8 cellular contexts compared by ENCODE assay signal in the genomic region with DNA sequence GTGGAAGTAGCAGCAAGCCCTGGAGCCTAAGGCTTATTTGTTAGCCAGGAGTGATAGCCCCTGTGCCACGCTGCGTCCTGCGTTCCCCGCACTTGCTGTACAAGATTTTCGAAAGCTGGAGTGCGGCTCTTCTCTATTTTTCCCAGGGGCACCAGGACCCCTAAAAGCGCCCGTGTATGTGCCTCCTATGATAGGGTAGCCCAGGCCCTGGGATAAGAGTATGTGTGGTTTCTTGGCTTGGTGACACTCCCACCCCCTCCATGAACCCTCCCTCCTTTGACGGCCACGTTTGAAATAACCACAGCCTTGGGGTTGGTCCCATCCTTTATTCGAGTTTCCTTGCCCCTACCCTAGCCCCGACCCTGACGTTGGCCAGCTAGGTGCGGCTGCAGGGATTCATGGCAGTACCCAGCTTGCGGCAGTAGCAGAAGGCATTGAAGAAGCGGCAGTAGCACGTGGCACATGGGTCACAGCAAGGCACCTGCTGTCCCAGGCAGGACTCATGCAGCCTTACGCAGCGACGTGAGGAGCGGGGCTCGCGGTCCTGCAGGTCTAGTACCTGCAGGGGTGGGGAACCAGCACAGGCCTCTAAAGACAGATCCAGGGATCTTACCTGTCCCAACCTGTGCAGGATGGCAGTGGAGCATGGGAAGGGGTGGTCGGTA. TPM values are rescaled to one million over a fixed set of nuclear protein-coding genes. Genes with fewer than 3 reads are reported as not detected.
DNase-seq lines count a peak whose midpoint lies in the region; ATAC-seq and TF ChIP-seq lines count a peak whose summit lies in the region.

No MANE protein-coding gene starts in this region.

- POLR2A ChIA-PET in PC-9 (lab: Charles Lee; ENCODE audit: unreplicated experiment) = no interaction called here

- H2BK15ac ChIP-seq in neuronal stem cell (ENCODE audit: low read length) = no peak overlapping the region

- H3K79me2 ChIP-seq in PC-9 (ENCODE audit: low read depth) = peaks cover 37% of the 10 kb centered on the region

- peaks cover 0 to 43% (median 21%) of the 10 kb centered on the region in 11 experiments; a peak in 18 of 22 replicates for H3K36me3 ChIP-seq in BLaER1 treated with 17β-estradiol and CSF1 and Interleukin-3, amounts not matched to agents 10 nM and 100 nM
- H3K36me3 ChIP-seq in PC-9 (ENCODE audit: low read depth) (no peaks in the 10 kb centered on the region), endocrine pancreas (ENCODE audit: control insufficient read depth, insufficient read depth, low read length) (no peaks in the 10 kb centered on the region), neuronal stem cell (replicated peaks in 1 of 2; ENCODE audit: control insufficient read depth in 2 of 2, insufficient read depth in 2 of 2, low read length in 2 of 2) (peaks cover 0 to 16% of the 10 kb centered on the region in 2 donors)

- no peak overlapping the region for H4K8ac ChIP-seq in neuronal stem cell (ENCODE audit: low read depth, low read length)

- H2AK5ac ChIP-seq in neuronal stem cell (ENCODE audit: low read depth, low read length) = no peak overlapping the region

- peaks cover 16 to 34% (median 25%) of the 10 kb centered on the region in 11 experiments; a peak in 21 of 22 replicates for H4K20me1 ChIP-seq in BLaER1 treated with 17β-estradiol and CSF1 and Interleukin-3, amounts not matched to agents 10 nM and 100 nM
- peaks cover 5% of the 10 kb centered on the region for H4K20me1 ChIP-seq in PC-9 (ENCODE audit: insufficient read depth)

- H3K79me1 ChIP-seq in neuronal stem cell (ENCODE audit: low read depth, low read length) = no peaks in the 10 kb centered on the region

- H2AFZ ChIP-seq in PC-9 (no peak overlapping the region), neuronal stem cell (ENCODE audit: low read length) (peak overlapping the region; percentile 82)

- no peaks in the 10 kb centered on the region for H3K27me3 ChIP-seq in BLaER1 treated with 17β-estradiol and CSF1 and Interleukin-3, amounts not matched to agents 10 nM and 100 nM
- H3K27me3 ChIP-seq in PC-9 (ENCODE audit: insufficient read depth, low read depth) = no peaks in the 10 kb centered on the region
- no peaks in the 10 kb centered on the region for H3K27me3 ChIP-seq in endocrine pancreas (ENCODE audit: control insufficient read depth, insufficient read depth, low read length)
- no peaks in the 10 kb centered on the region for H3K27me3 ChIP-seq in neuronal stem cell (ENCODE audit: control insufficient read depth in 3 of 3, insufficient read depth in 3 of 3, low read depth in 1 of 3, low read length in 3 of 3)

- no peaks in the 10 kb centered on the region for H3K9me2 ChIP-seq in PC-9 (ENCODE audit: insufficient read depth)

- no peak for DNase-seq in PC-9
- no peak for DNase-seq in neuronal stem cell (ENCODE audit: low spot score)
- DNase-seq in activated effector memory CD4-positive, alpha-beta T cell treated with Interleukin-2 at 50 U/mL for 16 hours = no peak

- no peak overlapping the region for H3K14ac ChIP-seq in neuronal stem cell (ENCODE audit: low read length)

- ATAC-seq in GM19351 (IDR thresholded peaks at IDR 0.05; ENCODE audit: unreplicated experiment) = no peak
- ATAC-seq in HG03280 (IDR thresholded peaks at IDR 0.05; ENCODE audit: unreplicated experiment) = no peak
- ATAC-seq in HG02759 (IDR thresholded peaks at IDR 0.05; ENCODE audit: unreplicated experiment) = no peak

- peak overlapping the region; percentile 83 to 99 (median 96) for H3K4me2 ChIP-seq in BLaER1 treated with 17β-estradiol and CSF1 and Interleukin-3, amounts not matched to agents 10 nM and 100 nM
- H3K4me2 ChIP-seq in PC-9 = peak overlapping the region; percentile 86
- no peak overlapping the region for H3K4me2 ChIP-seq in neuronal stem cell (ENCODE audit: insufficient read depth, low read length, poor library complexity, severe bottlenecking)

- peak overlapping the region; percentile 88 to 100 (median 94) for H3K9ac ChIP-seq in BLaER1 treated with 17β-estradiol and CSF1 and Interleukin-3, amounts not matched to agents 10 nM and 100 nM
- H3K9ac ChIP-seq in endocrine pancreas (ENCODE audit: control insufficient read depth, insufficient read depth, low read length) = peak overlapping the region; percentile 31
- no peak overlapping the region for H3K9ac ChIP-seq in neuronal stem cell (ENCODE audit: low read depth, low read length, poor library complexity)

- intact Hi-C loops in PC-9 (cut with micrococcal nuclease; ENCODE audit: unreplicated experiment) = loop anchor here (10.0 kb wide), 1 partner anchor 82 kb away; a partner anchor contains a TSS

- no peak overlapping the region for H3K18ac ChIP-seq in neuronal stem cell (ENCODE audit: low read length)

- H2BK120ac ChIP-seq in neuronal stem cell (ENCODE audit: low read depth, low read length) = no peak overlapping the region

- WGBS in neuronal stem cell (ENCODE audit: extremely low coverage in 2 of 2, insufficient read length in 2 of 2, insufficient replicate concordance in 1 of 2), 2 donors = no CpG with 5 or more reads among the region's 24 CpGs

- no peaks in the 10 kb centered on the region for H3K9me3 ChIP-seq in BLaER1 treated with 17β-estradiol and CSF1 and Interleukin-3, amounts not matched to agents 10 nM and 100 nM (replicated peaks in 1 of 11)
- H3K9me3 ChIP-seq in PC-9 (ENCODE audit: insufficient read depth, low read depth) (no peaks in the 10 kb centered on the region), endocrine pancreas (ENCODE audit: control insufficient read depth, low read length) (no peaks in the 10 kb centered on the region), neuronal stem cell (replicated peaks in 1 of 2; ENCODE audit: control insufficient read depth in 2 of 2, insufficient read depth in 1 of 2, low read depth in 1 of 2, low read length in 2 of 2) (no peaks in the 10 kb centered on the region)

- no peak overlapping the region for H3K4ac ChIP-seq in neuronal stem cell (ENCODE audit: low read length)

- TF ChIP-seq CTCF in PC-9 (conservative IDR thresholded peaks at IDR 0.05) = no peak

- CTCF ChIA-PET in PC-9 (lab: Charles Lee) = no interaction called here

- H3K4me3 ChIP-seq in BLaER1 treated with 17β-estradiol and CSF1 and Interleukin-3, amounts not matched to agents 10 nM and 100 nM = peak overlapping the region; percentile 77 to 99 (median 94)
- H3K4me3 ChIP-seq in PC-9 = no peak overlapping the region
- H3K4me3 ChIP-seq in endocrine pancreas (ENCODE audit: control insufficient read depth, insufficient read depth, low read length) = peak overlapping the region; percentile 37
- peak overlapping the region in 1 of 2 donors; percentile 67 for H3K4me3 ChIP-seq in neuronal stem cell (ENCODE audit: low read length in 2 of 2)

- peaks cover 8% of the 10 kb centered on the region; the same call in 1 of the 2 replicates for H3F3A ChIP-seq in PC-9 (ENCODE audit: insufficient read depth, low read depth)

- no peak overlapping the region for H2BK12ac ChIP-seq in neuronal stem cell (ENCODE audit: low read length)

- H2BK5ac ChIP-seq in neuronal stem cell (ENCODE audit: low read length) = no peak overlapping the region

- BruUV-seq in PC-9 (replicated peaks; lab: Mats Ljungman, UMichigan) = no TSS peak

- H3K4me1 ChIP-seq in BLaER1 treated with 17β-estradiol and CSF1 and Interleukin-3, amounts not matched to agents 10 nM and 100 nM = peaks cover 68 to 86% (median 79%) of the 10 kb centered on the region in 10 experiments
- H3K4me1 ChIP-seq in PC-9 (replicated peaks; ENCODE audit: insufficient read depth) = peaks cover 19% of the 10 kb centered on the region
- no peaks in the 10 kb centered on the region for H3K4me1 ChIP-seq in endocrine pancreas (ENCODE audit: control insufficient read depth, insufficient read depth, low read length)
- peaks cover 3 to 14% of the 10 kb centered on the region in 2 donors for H3K4me1 ChIP-seq in neuronal stem cell (ENCODE audit: control insufficient read depth in 2 of 2, insufficient read depth in 1 of 2, low read depth in 1 of 2, low read length in 2 of 2)

- H3K27ac ChIP-seq in BLaER1 treated with 17β-estradiol and CSF1 and Interleukin-3, amounts not matched to agents 10 nM and 100 nM = peak overlapping the region; percentile 89 to 100 (median 99)
- no peak overlapping the region for H3K27ac ChIP-seq in PC-9
- no peak overlapping the region for H3K27ac ChIP-seq in neuronal stem cell (replicated peaks; ENCODE audit: low read length)

- no peak overlapping the region for H4K91ac ChIP-seq in neuronal stem cell (ENCODE audit: low read depth, low read length, poor library complexity)

- H3K23ac ChIP-seq in neuronal stem cell (ENCODE audit: low read depth, low read length, poor library complexity) = no peak overlapping the region

RNA-seq across cellular contexts. Expression of a gene that starts 1.0 kb away (rescaled TPM):
- total RNA-seq in PC-9 (2021) = not detected in 2 replicates
- polyA plus RNA-seq in neuronal stem cell (2013, experiment 1 of 2) = not detected
- polyA plus RNA-seq in neuronal stem cell (2013, experiment 2 of 2) = not detected

RNA-seq across cellular contexts. Expression of a gene that starts 1.4 kb away (rescaled TPM):
- 51.5 and 61.0 TPM in 2 replicates for total RNA-seq in PC-9 (2021)
- 20.8 TPM for polyA plus RNA-seq in neuronal stem cell (2013, experiment 1 of 2)
- 20.9 TPM for polyA plus RNA-seq in neuronal stem cell (2013, experiment 2 of 2)

RNA-seq across cellular contexts. Expression of a gene that starts 46.2 kb away (rescaled TPM):
- total RNA-seq in PC-9 (2021) = 76.7 and 113 TPM in 2 replicates
- 23.0 TPM for polyA plus RNA-seq in neuronal stem cell (2013, experiment 1 of 2)
- polyA plus RNA-seq in neuronal stem cell (2013, experiment 2 of 2) = 23.4 TPM

RNA-seq across cellular contexts. Expression of a gene that starts 51.5 kb away (rescaled TPM):
- 5.0 and 5.3 TPM in 2 replicates for total RNA-seq in PC-9 (2021)
- polyA plus RNA-seq in neuronal stem cell (2013, experiment 1 of 2) = 1.1 TPM
- 0.78 TPM for polyA plus RNA-seq in neuronal stem cell (2013, experiment 2 of 2)

Comparison
In these comparisons a context has a peak if more than half of its experiments do, and no peak if none do; other contexts are left out.
1. H3K27ac ChIP-seq: peak in BLaER1 treated with 17β-estradiol and CSF1 and Interleukin-3, amounts not matched to agents 10 nM and 100 nM (11 of 11); none in PC-9 (single experiment) and neuronal stem cell (single experiment).